Comparison of ENCODE assay signal across 8 cellular contexts in genomic region chr20:6583134-6583738, GRCh38.
DNase-seq lines count a peak whose midpoint lies in the region; ATAC-seq and TF ChIP-seq lines count a peak whose summit lies in the region.

No MANE protein-coding gene starts in this region.

- no peaks in the 10 kb centered on the region for H3K79me2 ChIP-seq in KMS-11 (ENCODE audit: insufficient read depth, low read depth)

- H3K27ac ChIP-seq in KMS-11: no peak overlapping the region

- TF ChIP-seq CTCF in KMS-11 (conservative IDR thresholded peaks at IDR 0.05; ENCODE audit: low read depth, low read length): peak; percentile 81
- TF ChIP-seq CTCF in nephron (IDR thresholded peaks at IDR 0.05; ENCODE audit: unreplicated experiment in 3 of 3): peak; percentile 73 to 80 (median 76)
- TF ChIP-seq CTCF in omental fat pad (IDR thresholded peaks at IDR 0.05): peak in 1 of 3 donors; percentile 20

- H3K36me3 Mint-ChIP-seq in nephron (ENCODE audit: low read depth): no peaks in the 10 kb centered on the region

- no peaks in the 10 kb centered on the region for H3K9me3 Mint-ChIP-seq in nephron
- H3K9me3 Mint-ChIP-seq in stimulated activated naive CD8-positive, alpha-beta T cell treated with anti-CD3 and anti-CD28 coated beads, Interleukin-15, amount 100 ng/mL, for 72 hours: peaks cover 0 to 5% of the 10 kb centered on the region in 2 donors

- peaks cover 9% of the 10 kb centered on the region for H3K4me1 Mint-ChIP-seq in nephron
- H3K4me1 Mint-ChIP-seq in stimulated activated naive CD8-positive, alpha-beta T cell treated with anti-CD3 and anti-CD28 coated beads, Interleukin-15, amount 100 ng/mL, for 72 hours: no peaks in the 10 kb centered on the region

- H3K27me3 ChIP-seq in KMS-11 (ENCODE audit: insufficient read depth, low read depth): no peaks in the 10 kb centered on the region

- no peak overlapping the region for H3K4me3 Mint-ChIP-seq in nephron
- H3K4me3 Mint-ChIP-seq in stimulated activated naive CD8-positive, alpha-beta T cell treated with anti-CD3 and anti-CD28 coated beads, Interleukin-15, amount 100 ng/mL, for 72 hours: no peak overlapping the region

- no peaks in the 10 kb centered on the region for H3K27me3 Mint-ChIP-seq in nephron (ENCODE audit: low read depth)
- no peaks in the 10 kb centered on the region for H3K27me3 Mint-ChIP-seq in stimulated activated naive CD8-positive, alpha-beta T cell treated with anti-CD3 and anti-CD28 coated beads, Interleukin-15, amount 100 ng/mL, for 72 hours

- DNase-seq in Daoy (ENCODE audit: low read depth) (peak; percentile 52), RKO (ENCODE audit: low spot score) (peak; percentile 76), fibroblast of gingiva (ENCODE audit: low read depth) (peak; percentile 49), omental fat pad (ENCODE audit: low spot score) (no peak)
- no peak for DNase-seq in stimulated activated naive CD8-positive, alpha-beta T cell treated with anti-CD3 and anti-CD28 coated beads, Interleukin-15, amount 100 ng/mL, for 72 hours

- no peak overlapping the region for H3K9ac ChIP-seq in KMS-11

- H3K36me3 ChIP-seq in KMS-11 (ENCODE audit: insufficient read depth): no peaks in the 10 kb centered on the region

- H3K27ac Mint-ChIP-seq in nephron: peak overlapping the region in 1 of 3 experiments; percentile 2
- no peak overlapping the region for H3K27ac Mint-ChIP-seq in stimulated activated naive CD8-positive, alpha-beta T cell treated with anti-CD3 and anti-CD28 coated beads, Interleukin-15, amount 100 ng/mL, for 72 hours

- H3K4me1 ChIP-seq in KMS-11 (ENCODE audit: low read depth, poor library complexity, severe bottlenecking): peaks cover 14% of the 10 kb centered on the region

- no peak overlapping the region for H2AFZ ChIP-seq in KMS-11 (ENCODE audit: low read depth)

- no peak overlapping the region for H3K4me3 ChIP-seq in KMS-11 (IDR thresholded peaks at IDR 0.05; ENCODE audit: insufficient read depth, low read depth, low read length)

- H3K4me2 ChIP-seq in KMS-11: no peak overlapping the region

- no peaks in the 10 kb centered on the region for H4K20me1 ChIP-seq in KMS-11 (ENCODE audit: insufficient read depth)

- ATAC-seq in GM21619 (IDR thresholded peaks at IDR 0.05; ENCODE audit: unreplicated experiment) (peak; percentile 87), omental fat pad (ENCODE audit: low FRiP score) (no peak)
- no peak for ATAC-seq in stimulated activated naive CD8-positive, alpha-beta T cell treated with anti-CD3 and anti-CD28 coated beads, Interleukin-15, amount 100 ng/mL, for 72 hours

Comparison
In these comparisons a context has a peak if more than half of its experiments do, and no peak if none do; other contexts are left out.
1. DNase-seq: peak in Daoy (single experiment), RKO (single experiment) and fibroblast of gingiva (single experiment); none in stimulated activated naive CD8-positive, alpha-beta T cell treated with anti-CD3 and anti-CD28 coated beads, Interleukin-15, amount 100 ng/mL, for 72 hours (0 of 2) and omental fat pad (single experiment).